1 cellular context compared by ENCODE assay signal in genomic region chr22:20573830-20574615, GRCh38.
A peak's percentile ranks its signal among the peaks of the same experiment; 100 is the strongest.
TF ChIP-seq lines count a peak whose summit lies in the region.

No MANE protein-coding gene starts in this region.

TF ChIP-seq in HEK293, 187 proteins besides CTCF, POLR2A, EP300 and RAD21:
- no peak for TF ChIP-seq PRDM2 (tag by site-specific recombination; IDR thresholded peaks at IDR 0.05; ENCODE audit: borderline replicate concordance)
- peak; percentile 56; the same call in 1 of the 2 replicates for TF ChIP-seq SCRT1 (tag by site-specific recombination; IDR thresholded peaks at IDR 0.05; ENCODE audit: borderline replicate concordance)
- no peak for TF ChIP-seq MZF1 (tag by site-specific recombination; IDR thresholded peaks at IDR 0.05; ENCODE audit: borderline replicate concordance)
- peak; percentile 92 for TF ChIP-seq SCRT2 (tag by site-specific recombination; IDR thresholded peaks at IDR 0.05)
